ENCODE assay signal across 11 cellular contexts in genomic region chr1:248786106-248786665, GRCh38. TPM values are rescaled to one million over a fixed set of nuclear protein-coding genes. Genes with fewer than 3 reads are reported as not detected.
A peak's percentile ranks its signal among the peaks of the same experiment; 100 is the strongest.
DNase-seq lines count a peak whose midpoint lies in the region; ATAC-seq, FAIRE-seq and TF ChIP-seq lines count a peak whose summit lies in the region.
"Had no signal": no experiment of that assay in that cellular context is flagged by ENCODE, and none has a peak within 500 bp of the region (broad histone marks: within the 10 kb centered on the region; RNA-seq: fewer than 3 reads in every experiment).

No MANE protein-coding gene starts in this region.

- no peaks in the 10 kb centered on the region for H3K79me2 ChIP-seq in K562 (ENCODE audit: control insufficient read depth, insufficient read depth, low read length)

- POLR2A ChIA-PET in K562 (lab: Yijun Ruan, JAX) = no interaction called here

- BruUV-seq in K562 (replicated peaks; lab: Mats Ljungman, UMichigan) = no TSS peak

- TF ChIP-seq CTCF in K562 (IDR thresholded peaks at IDR 0.05 in 2 of 3, conservative IDR thresholded peaks at IDR 0.05 in 1 of 3; ENCODE audit: insufficient read depth in 2 of 3, low read depth in 1 of 3, low read length in 3 of 3) = no peak
- no peak for TF ChIP-seq CTCF in prostate gland (IDR thresholded peaks at IDR 0.05)

- TF ChIP-seq RAD21 in K562 (CRISPR knock-in tag; conservative IDR thresholded peaks at IDR 0.05 in 1 of 2, IDR thresholded peaks at IDR 0.05 in 1 of 2) = no peak

- peak; percentile 65 for FAIRE-seq in K562 (lab: Jason Lieb, UNC)

- H3K27ac ChIP-seq in K562 (ENCODE audit: extremely low read depth, low read depth, low read length) = no peak overlapping the region
- H3K27ac ChIP-seq in prostate gland = no peak overlapping the region

- peaks cover 0 to 13% of the 10 kb centered on the region in 2 experiments; a peak in 3 of 5 replicates for H3K27me3 ChIP-seq in K562 (ENCODE audit: control insufficient read depth in 2 of 2, insufficient read depth in 2 of 2, low read length in 2 of 2)
- H3K27me3 ChIP-seq in prostate gland (replicated peaks; ENCODE audit: insufficient read depth) = no peaks in the 10 kb centered on the region

- no peak overlapping the region for H3K9ac ChIP-seq in K562 (ENCODE audit: insufficient read depth in 1 of 2, low read depth in 2 of 2, low read length in 2 of 2)

- TF ChIP-seq POLR2A in K562 (conservative IDR thresholded peaks at IDR 0.05) (no peak), prostate gland (IDR thresholded peaks at IDR 0.05) (no peak)

- no peaks in the 10 kb centered on the region for H4K20me1 ChIP-seq in K562 (replicated peaks; ENCODE audit: control insufficient read depth, insufficient read depth, low read length)

- ATAC-seq in GM21360 (IDR thresholded peaks at IDR 0.05; ENCODE audit: unreplicated experiment) = peak; percentile 56
- ATAC-seq in HG03457 (IDR thresholded peaks at IDR 0.05; ENCODE audit: unreplicated experiment) = peak; percentile 58
- ATAC-seq in K562 = no peak

- in situ Hi-C loops in K562 (cut with MboI) = no loop called here

- H2AFZ ChIP-seq in K562 (ENCODE audit: low read depth, low read length) = no peak overlapping the region

- H3K4me1 ChIP-seq in K562 (replicated peaks in 1 of 2; ENCODE audit: control insufficient read depth in 2 of 2, insufficient read depth in 2 of 2, low read length in 2 of 2) = no peaks in the 10 kb centered on the region
- no peaks in the 10 kb centered on the region for H3K4me1 ChIP-seq in prostate gland (replicated peaks)

- no peak overlapping the region for H3K4me2 ChIP-seq in K562 (ENCODE audit: insufficient read depth, low read length)

- intact Hi-C loops in K562 (cut with micrococcal nuclease) = no loop called here
- intact Hi-C loops in prostate gland (cut with DNase I) = no loop called here

- H3K36me3 ChIP-seq in K562 (ENCODE audit: control insufficient read depth, insufficient read depth, low read length) (no peaks in the 10 kb centered on the region), prostate gland (no peaks in the 10 kb centered on the region)

- no peak overlapping the region for H3K4me3 ChIP-seq in K562
- no peak overlapping the region for H3K4me3 ChIP-seq in prostate gland

- H3K9me1 ChIP-seq in K562 (ENCODE audit: control insufficient read depth, insufficient read depth, low read length) = no peaks in the 10 kb centered on the region

- DNase-seq in DMS53 (lab: John Stamatoyannopoulos, UW) = peak; percentile 62
- DNase-seq in K562 (ENCODE audit: extremely low read depth in 1 of 4, low spot score in 3 of 4) = no peak
- no peak for DNase-seq in DMS 273 (lab: John Stamatoyannopoulos, UW; ENCODE audit: unreplicated experiment)
- DNase-seq in prostate gland (ENCODE audit: low spot score) = no peak
- DNase-seq in NCI-H146 (lab: John Stamatoyannopoulos, UW) = no peak
- no peak for DNase-seq in stimulated activated CD8-positive, alpha-beta memory T cell treated with anti-CD3 and anti-CD28 coated beads, Interleukin-4, amount 100 ng/mL, for 48 hours
- DNase-seq: foreskin fibroblast, OCI-M1 had no signal

- TF ChIP-seq EP300 in K562 (IDR thresholded peaks at IDR 0.05; ENCODE audit: low read length) = no peak

- CTCF ChIA-PET in K562 (lab: Yijun Ruan, JAX; ENCODE audit: low intra/inter-chr PET ratio) = no interaction called here

- H3K9me3 ChIP-seq in K562 (replicated peaks; ENCODE audit: control insufficient read depth, insufficient read depth, low read depth, low read length) (no peaks in the 10 kb centered on the region), prostate gland (no peaks in the 10 kb centered on the region)

- 2% methylated on average over 5 of the region's 5 CpGs for whole genome bisulfite sequencing in K562 (ENCODE audit: insufficient coverage, low coverage, missing lambda C conversion rate)
- 76% methylated on average over 5 of the region's 5 CpGs for WGBS in prostate gland

TF ChIP-seq in K562, 482 proteins besides CTCF, POLR2A, EP300 and RAD21 (continues in another document):
- TF ChIP-seq, protein P1, sequence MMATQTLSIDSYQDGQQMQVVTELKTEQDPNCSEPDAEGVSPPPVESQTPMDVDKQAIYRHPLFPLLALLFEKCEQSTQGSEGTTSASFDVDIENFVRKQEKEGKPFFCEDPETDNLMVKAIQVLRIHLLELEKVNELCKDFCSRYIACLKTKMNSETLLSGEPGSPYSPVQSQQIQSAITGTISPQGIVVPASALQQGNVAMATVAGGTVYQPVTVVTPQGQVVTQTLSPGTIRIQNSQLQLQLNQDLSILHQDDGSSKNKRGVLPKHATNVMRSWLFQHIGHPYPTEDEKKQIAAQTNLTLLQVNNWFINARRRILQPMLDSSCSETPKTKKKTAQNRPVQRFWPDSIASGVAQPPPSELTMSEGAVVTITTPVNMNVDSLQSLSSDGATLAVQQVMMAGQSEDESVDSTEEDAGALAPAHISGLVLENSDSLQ (IDR thresholded peaks at IDR 0.05) = 0 out of 2 replicates have a peak, but pooled peaks have one; percentile 15
- no peak for TF ChIP-seq ZNF133 (CRISPR knock-in tag; IDR thresholded peaks at IDR 0.05)
- TF ChIP-seq NR2C1 (IDR thresholded peaks at IDR 0.05) = no peak
- TF ChIP-seq NR2C1 (tag; IDR thresholded peaks at IDR 0.05) = no peak
- no peak for TF ChIP-seq ELF2 (CRISPR knock-in tag; IDR thresholded peaks at IDR 0.05)
- 0 out of 2 replicates have a peak, but pooled peaks have one; percentile 19 for TF ChIP-seq C11orf30 (IDR thresholded peaks at IDR 0.05; ENCODE audit: low read depth)
- no peak for TF ChIP-seq PML (IDR thresholded peaks at IDR 0.05; ENCODE audit: low read length)
- TF ChIP-seq MXI1 (IDR thresholded peaks at IDR 0.05; ENCODE audit: low read depth, low read length) = no peak
- no peak for TF ChIP-seq ZZZ3 (IDR thresholded peaks at IDR 0.05)
- no peak for TF ChIP-seq FUS (optimal IDR thresholded peaks at IDR 0.05; ENCODE audit: low read depth, low read length)

RNA-seq across cellular contexts. Expression of gene LYPD8, which starts 30.6 kb away (rescaled TPM):
- 1.2 and 1.5 TPM in 2 replicates for total RNA-seq in K562 (2011; cell fraction: chromatin; rRNA removed; ENCODE audit: low replicate concordance)
- total RNA-seq in K562 (2011; cell fraction: nucleolus; rRNA removed) = 1.0 and 1.2 TPM in 2 replicates
- total RNA-seq in K562 (2011; cell fraction: nucleoplasm; rRNA removed) = 1.4 and 2.1 TPM in 2 replicates
- total RNA-seq in K562 (2014; rRNA removed) (0.50 and 0.98 TPM in 2 replicates), K562 (2014; rRNA removed; fragmentation: Illumina TruSeq; extraction: Trizol) (0.86 and 1.3 TPM in 2 replicates), K562 (2015; rRNA removed; fragmentation: Illumina TruSeq; extraction: Trizol) (1.8 and 2.0 TPM in 2 replicates), K562 (2021) (0.87 and 1.0 TPM in 2 replicates), prostate gland (not detected)
- polyA plus RNA-seq in K562 (2011; rRNA removed) (0.42 and 0.71 TPM in 2 replicates), K562 (2014; fragmentation: Illumina TruSeq; extraction: Trizol) (1.1 and 1.4 TPM in 2 replicates), K562 (2014; fragmentation: Nextera tagmentation; extraction: Ambion mirVana) (1 to 10 TPM; 1.3 to 2.1 TPM), K562 (2014; rRNA removed) (0.71 and 1.4 TPM in 2 replicates)
- 0.38 and 0.54 TPM in 2 replicates for polyA plus RNA-seq in K562 (2011; cell fraction: cytosol; rRNA removed)
- polyA plus RNA-seq in K562 (2011; cell fraction: nucleus; rRNA removed) = 0.20 and 0.42 TPM in 2 replicates
- polyA plus RNA-seq in K562 (2012) = 1.1 and 1.8 TPM in 2 replicates
- 0.87 and 1.3 TPM in 2 replicates for polyA minus RNA-seq in K562 (2011; rRNA and poly(A)+ RNA removed)
- 0.67 TPM in 1 of 2 replicates, not detected in the other for polyA minus RNA-seq in K562 (2011; cell fraction: cytosol; rRNA and poly(A)+ RNA removed)
- 0.40 and 0.78 TPM in 2 replicates for polyA minus RNA-seq in K562 (2011; cell fraction: nucleus; rRNA and poly(A)+ RNA removed)
- total RNA-seq: activated CD8-positive, alpha-beta memory T cell treated with anti-CD3 and anti-CD28 coated beads for 36 hours had no signal

RNA-seq across cellular contexts. Expression of gene SH3BP5L, which starts 39.5 kb away (rescaled TPM):
- total RNA-seq in K562 (2011; cell fraction: chromatin; rRNA removed; ENCODE audit: low replicate concordance) = 51.2 and 69.6 TPM in 2 replicates
- total RNA-seq in K562 (2011; cell fraction: nucleolus; rRNA removed) = 41.5 and 45.0 TPM in 2 replicates
- 64.2 and 69.8 TPM in 2 replicates for total RNA-seq in K562 (2011; cell fraction: nucleoplasm; rRNA removed)
- total RNA-seq in K562 (2014; rRNA removed) (22.0 and 22.5 TPM in 2 replicates), K562 (2014; rRNA removed; fragmentation: Illumina TruSeq; extraction: Trizol) (9.3 and 10.3 TPM in 2 replicates), K562 (2015; rRNA removed; fragmentation: Illumina TruSeq; extraction: Trizol) (15.4 and 15.8 TPM in 2 replicates), K562 (2021) (21.2 and 26.5 TPM in 2 replicates), prostate gland (10 to 100 TPM; 23.3 to 35.3 TPM)
- polyA plus RNA-seq in K562 (2011; rRNA removed) (16.1 and 20.2 TPM in 2 replicates), K562 (2014; fragmentation: Illumina TruSeq; extraction: Trizol) (15.7 and 20.2 TPM in 2 replicates), K562 (2014; fragmentation: Nextera tagmentation; extraction: Ambion mirVana) (1 to 10 TPM; 1.9 to 2.7 TPM), K562 (2014; rRNA removed) (18.8 and 20.7 TPM in 2 replicates)
- polyA plus RNA-seq in K562 (2011; cell fraction: cytosol; rRNA removed) = 23.0 and 29.3 TPM in 2 replicates
- polyA plus RNA-seq in K562 (2011; cell fraction: nucleus; rRNA removed) = 59.0 and 59.2 TPM in 2 replicates
- 15.5 and 18.3 TPM in 2 replicates for polyA plus RNA-seq in K562 (2012)
- 17.2 and 18.0 TPM in 2 replicates for polyA minus RNA-seq in K562 (2011; rRNA and poly(A)+ RNA removed)
- 9.8 and 10.9 TPM in 2 replicates for polyA minus RNA-seq in K562 (2011; cell fraction: cytosol; rRNA and poly(A)+ RNA removed)
- 22.5 and 28.8 TPM in 2 replicates for polyA minus RNA-seq in K562 (2011; cell fraction: nucleus; rRNA and poly(A)+ RNA removed)

RNA-seq across cellular contexts. Expression of gene ZNF672, which starts 51.8 kb away (rescaled TPM):
- 34.4 and 79.5 TPM in 2 replicates for total RNA-seq in K562 (2011; cell fraction: chromatin; rRNA removed; ENCODE audit: low replicate concordance)
- total RNA-seq in K562 (2011; cell fraction: nucleolus; rRNA removed) = 65.9 and 72.4 TPM in 2 replicates
- total RNA-seq in K562 (2011; cell fraction: nucleoplasm; rRNA removed) = 48.4 and 53.1 TPM in 2 replicates
- total RNA-seq in K562 (2014; rRNA removed) (40.0 and 54.3 TPM in 2 replicates), K562 (2014; rRNA removed; fragmentation: Illumina TruSeq; extraction: Trizol) (11.9 and 12.3 TPM in 2 replicates), K562 (2015; rRNA removed; fragmentation: Illumina TruSeq; extraction: Trizol) (18.7 and 18.9 TPM in 2 replicates), K562 (2021) (57.9 and 61.2 TPM in 2 replicates), prostate gland (10 to 100 TPM; 44.2 to 63.1 TPM)
- polyA plus RNA-seq in K562 (2011; rRNA removed) (50.6 and 51.5 TPM in 2 replicates), K562 (2014; fragmentation: Illumina TruSeq; extraction: Trizol) (20.3 and 24.1 TPM in 2 replicates), K562 (2014; fragmentation: Nextera tagmentation; extraction: Ambion mirVana) (1 to 10 TPM; 1.9 to 3.1 TPM), K562 (2014; rRNA removed) (39.9 and 40.8 TPM in 2 replicates)
- polyA plus RNA-seq in K562 (2011; cell fraction: cytosol; rRNA removed) = 71.7 and 126 TPM in 2 replicates
- polyA plus RNA-seq in K562 (2011; cell fraction: nucleus; rRNA removed) = 54.1 and 88.1 TPM in 2 replicates
- 32.4 and 38.9 TPM in 2 replicates for polyA plus RNA-seq in K562 (2012)
- 34.0 and 51.2 TPM in 2 replicates for polyA minus RNA-seq in K562 (2011; rRNA and poly(A)+ RNA removed)
- 40.2 and 43.1 TPM in 2 replicates for polyA minus RNA-seq in K562 (2011; cell fraction: cytosol; rRNA and poly(A)+ RNA removed)
- 39.4 and 43.4 TPM in 2 replicates for polyA minus RNA-seq in K562 (2011; cell fraction: nucleus; rRNA and poly(A)+ RNA removed)
